In genomic region chrX:55135171-55135570, GRCh38 we compare ENCODE assay signal across 8 cellular contexts. TPM values are rescaled to one million over a fixed set of nuclear protein-coding genes. Genes with fewer than 3 reads are reported as not detected.
DNase-seq lines count a peak whose midpoint lies in the region; ATAC-seq lines count a peak whose summit lies in the region.

No MANE protein-coding gene starts in this region.

- no peaks in the 10 kb centered on the region for H3K4me1 Mint-ChIP-seq in activated naive CD8-positive, alpha-beta T cell treated with anti-CD3 and anti-CD28 coated beads for 36 hours

- H3K4me3 Mint-ChIP-seq in activated naive CD8-positive, alpha-beta T cell treated with anti-CD3 and anti-CD28 coated beads for 36 hours: no peak overlapping the region

- no peaks in the 10 kb centered on the region for H3K9me3 Mint-ChIP-seq in activated naive CD8-positive, alpha-beta T cell treated with anti-CD3 and anti-CD28 coated beads for 36 hours

- H3K36me3 Mint-ChIP-seq in activated naive CD8-positive, alpha-beta T cell treated with anti-CD3 and anti-CD28 coated beads for 36 hours: no peaks in the 10 kb centered on the region

- no peaks in the 10 kb centered on the region for H3K27me3 Mint-ChIP-seq in activated naive CD8-positive, alpha-beta T cell treated with anti-CD3 and anti-CD28 coated beads for 36 hours

- ATAC-seq in HG02870 (IDR thresholded peaks at IDR 0.05; ENCODE audit: unreplicated experiment): no peak

- H3K27ac Mint-ChIP-seq in activated naive CD8-positive, alpha-beta T cell treated with anti-CD3 and anti-CD28 coated beads for 36 hours: no peak overlapping the region

- DNase-seq in activated effector memory CD4-positive, alpha-beta T cell treated with anti-CD3 and anti-CD28 coated beads, Interleukin-2, amount 50 U/mL, for 16 hours: peak; percentile 61
- DNase-seq in activated effector memory CD4-positive, alpha-beta T cell treated with Interleukin-2 at 50 U/mL for 16 hours: no peak
- DNase-seq in NCI-H82 (lab: John Stamatoyannopoulos, UW): peak; percentile 46
- peak; percentile 16 for DNase-seq in activated naive CD8-positive, alpha-beta T cell treated with anti-CD3 and anti-CD28 coated beads for 36 hours
- DNase-seq in iPS-NIHi11 (ENCODE audit: low spot score): peak; percentile 7
- DNase-seq in stimulated activated CD4-positive, alpha-beta T cell treated with anti-CD3 and anti-CD28 coated beads, Interleukin-2, amount 100 ng/mL, for 24 hours: peak; percentile 21 to 24
- no peak for DNase-seq in central memory CD4-positive, alpha-beta T cell

RNA-seq across cellular contexts. Expression of gene PAGE2, which starts 46.4 kb away (rescaled TPM):
- not detected for total RNA-seq in activated naive CD8-positive, alpha-beta T cell treated with anti-CD3 and anti-CD28 coated beads for 36 hours

Comparison
In these comparisons a context has a peak if more than half of its experiments do, and no peak if none do; other contexts are left out.
1. DNase-seq: peak in activated effector memory CD4-positive, alpha-beta T cell treated with anti-CD3 and anti-CD28 coated beads, Interleukin-2, amount 50 U/mL, for 16 hours (single experiment), NCI-H82 (single experiment), activated naive CD8-positive, alpha-beta T cell treated with anti-CD3 and anti-CD28 coated beads for 36 hours (single experiment), iPS-NIHi11 (single experiment) and stimulated activated CD4-positive, alpha-beta T cell treated with anti-CD3 and anti-CD28 coated beads, Interleukin-2, amount 100 ng/mL, for 24 hours (2 of 2); none in activated effector memory CD4-positive, alpha-beta T cell treated with Interleukin-2 at 50 U/mL for 16 hours (single experiment) and central memory CD4-positive, alpha-beta T cell (single experiment).